Comparison of ENCODE assay signal across 10 cellular contexts in genomic region chr21:31282095-31282709, GRCh38.
DNase-seq lines count a peak whose midpoint lies in the region; ATAC-seq and TF ChIP-seq lines count a peak whose summit lies in the region.
"Had no signal": no experiment of that assay in that cellular context is flagged by ENCODE, and none has a peak within 500 bp of the region (broad histone marks: within the 10 kb centered on the region; RNA-seq: fewer than 3 reads in every experiment).

No MANE protein-coding gene starts in this region.

- no peak for TF ChIP-seq CTCF in foreskin fibroblast (IDR thresholded peaks at IDR 0.05; ENCODE audit: low read depth, low read length)
- no peak for TF ChIP-seq CTCF in gastrocnemius medialis (IDR thresholded peaks at IDR 0.05 in 4 of 5, conservative IDR thresholded peaks at IDR 0.05 in 1 of 5)

- DNase-seq in GM04504 (ENCODE audit: low read depth) (peak; percentile 40), T-cell (no peak), foreskin fibroblast (peak; percentile 89 to 91), gastrocnemius medialis (peak in 1 of 2 donors; percentile 15), DMS 273 (lab: John Stamatoyannopoulos, UW; ENCODE audit: unreplicated experiment) (no peak), cerebellar nuclear complex (lab: John Stamatoyannopoulos, UW) (no peak)
- DNase-seq in stimulated activated naive CD4-positive, alpha-beta T cell (lab: John Stamatoyannopoulos, UW), result no peak
- DNase-seq: SHP77 treated with DMSO at 0.1 percent for 48 hours had no signal

- CTCF ChIA-PET in T-cell (lab: Charles Lee), result interaction anchor here in 1 of 2 donors (0.5 kb wide), 1 partner anchor 277 kb away, joined by 3 read pairs; no protein-coding TSS in a partner anchor

- H3K27me3 ChIP-seq in gastrocnemius medialis, result no peaks in the 10 kb centered on the region

- H3K4me3 ChIP-seq in foreskin fibroblast (ENCODE audit: low read depth in 1 of 2, low read length in 2 of 2) (no peak overlapping the region), gastrocnemius medialis (no peak overlapping the region)
- H3K4me3 ChIP-seq: HAP-1 had no signal

- peak overlapping the region; percentile 40 to 89 for H3K27ac Mint-ChIP-seq in T-cell

- no peaks in the 10 kb centered on the region for H3K27me3 Mint-ChIP-seq in T-cell

- no peaks in the 10 kb centered on the region for H3K36me3 ChIP-seq in gastrocnemius medialis
- H3K36me3 ChIP-seq: HAP-1 had no signal

- in situ Hi-C loops in gastrocnemius medialis (cut with MboI; ENCODE audit: low sequenced_read_pairs in 4 of 4), result no loop called here

- H3K4me1 ChIP-seq in gastrocnemius medialis, result no peaks in the 10 kb centered on the region
- H3K4me1 ChIP-seq: HAP-1 had no signal

- H3K27ac ChIP-seq in gastrocnemius medialis, result peak overlapping the region in 1 of 4 donors; percentile 10

- no peaks in the 10 kb centered on the region for H3K9me3 ChIP-seq in gastrocnemius medialis
- H3K9me3 ChIP-seq: HAP-1 had no signal

- H3K4me1 Mint-ChIP-seq in T-cell, result peaks cover 31 to 36% (median 34%) of the 10 kb centered on the region in 3 donors

- no peak for ATAC-seq in T-cell (replicated peaks in 1 of 4)
- ATAC-seq in gastrocnemius medialis, result peak; percentile 39 to 53
- no peak for ATAC-seq in HG02973 (IDR thresholded peaks at IDR 0.05; ENCODE audit: unreplicated experiment)

- peaks cover under 1% of the 10 kb centered on the region for H3K36me3 Mint-ChIP-seq in T-cell

- H3K4me3 Mint-ChIP-seq in T-cell, result peak overlapping the region in 1 of 3 donors; percentile 33

- TF ChIP-seq POLR2A in gastrocnemius medialis (IDR thresholded peaks at IDR 0.05), result no peak

- intact Hi-C loops in gastrocnemius medialis (cut with DNase I; ENCODE audit: low total_unique reads), result no loop called here

- peaks cover 0 to 6% (median under 1%) of the 10 kb centered on the region in 3 donors for H3K9me3 Mint-ChIP-seq in T-cell

- POLR2A ChIA-PET in T-cell (lab: Charles Lee), result interaction anchor here in 1 of 2 donors (0.6 kb wide), 1 partner anchor 223 kb away, joined by 6 read pairs; no protein-coding TSS in a partner anchor

Comparison
In these comparisons a context has a peak if more than half of its experiments do, and no peak if none do; other contexts are left out.
1. DNase-seq: peak in GM04504 (single experiment) and foreskin fibroblast (2 of 2); none in T-cell (0 of 34), stimulated activated naive CD4-positive, alpha-beta T cell (0 of 6), DMS 273 (single experiment) and cerebellar nuclear complex (0 of 2).
2. ATAC-seq: peak in gastrocnemius medialis (2 of 2); none in T-cell (0 of 4) and HG02973 (single experiment).